In genomic region chr22:26321469-26321913, GRCh38 we compare ENCODE assay signal across 9 cellular contexts.
DNase-seq lines count a peak whose midpoint lies in the region; ATAC-seq and TF ChIP-seq lines count a peak whose summit lies in the region.
"Had no signal": no experiment of that assay in that cellular context is flagged by ENCODE, and none has a peak within 500 bp of the region (broad histone marks: within the 10 kb centered on the region; RNA-seq: fewer than 3 reads in every experiment).

No MANE protein-coding gene starts in this region.

- no peak overlapping the region for H3K4me3 Mint-ChIP-seq in chondrocyte (ENCODE audit: unreplicated experiment)

- H3K4me3 ChIP-seq in coronary artery: no peak overlapping the region
- no peak overlapping the region for H3K4me3 ChIP-seq in A673 (ENCODE audit: low read depth, low read length, poor library complexity, severe bottlenecking)

- no peaks in the 10 kb centered on the region for H3K4me1 ChIP-seq in A673 (ENCODE audit: insufficient read depth, low read length, poor library complexity, severe bottlenecking)

- no peaks in the 10 kb centered on the region for H3K9me3 ChIP-seq in A673 (ENCODE audit: low read depth, low read length, poor library complexity, severe bottlenecking)

- POLR2A ChIA-PET in A673 (lab: Charles Lee; ENCODE audit: low non-redundant PET): no interaction called here

- no peak overlapping the region for H3K27ac ChIP-seq in coronary artery
- H3K27ac ChIP-seq in A673 (ENCODE audit: low read depth, low read length, poor library complexity, severe bottlenecking): no peak overlapping the region

- no TSS peak for BruUV-seq in A673 (replicated peaks; lab: Mats Ljungman, UMichigan)

- peak; percentile 30 for TF ChIP-seq CTCF in chondrocyte (IDR thresholded peaks at IDR 0.05)
- TF ChIP-seq CTCF in coronary artery (IDR thresholded peaks at IDR 0.05): no peak
- no peak for TF ChIP-seq CTCF in A673 (conservative IDR thresholded peaks at IDR 0.05; ENCODE audit: low read depth, low read length)

- H3K4me1 Mint-ChIP-seq in chondrocyte (ENCODE audit: low read depth): peaks cover 19% of the 10 kb centered on the region

- ATAC-seq in HG03354 (IDR thresholded peaks at IDR 0.05; ENCODE audit: poor library complexity, severe bottlenecking, unreplicated experiment): no peak

- no peaks in the 10 kb centered on the region for H3K36me3 ChIP-seq in A673 (ENCODE audit: insufficient read depth, low read length, poor library complexity, severe bottlenecking)

- H3K27me3 ChIP-seq in A673 (replicated peaks; ENCODE audit: insufficient read depth, low read depth, low read length, poor library complexity): peaks cover 4% of the 10 kb centered on the region

- CTCF ChIA-PET in A673 (lab: Charles Lee): no interaction called here

- intact Hi-C loops in A673 (cut with micrococcal nuclease; ENCODE audit: unreplicated experiment): no loop called here

- H3K27ac Mint-ChIP-seq in chondrocyte (ENCODE audit: unreplicated experiment): peak overlapping the region; percentile 86

- H3K36me3 Mint-ChIP-seq in chondrocyte (ENCODE audit: low read depth): no peaks in the 10 kb centered on the region

- no peaks in the 10 kb centered on the region for H3K9me3 Mint-ChIP-seq in chondrocyte (ENCODE audit: low read depth)

- peak; percentile 82 for DNase-seq in AG08395 (ENCODE audit: low spot score)
- DNase-seq in HS-27A (ENCODE audit: low read depth): peak; percentile 53
- no peak for DNase-seq in chondrocyte (ENCODE audit: low spot score)
- DNase-seq in kidney tubule cell (ENCODE audit: low spot score): peak; percentile 39
- DNase-seq in activated CD4-positive, alpha-beta T cell treated with anti-CD3 and anti-CD28 coated beads for 4 hours: no peak
- DNase-seq in coronary artery (ENCODE audit: low spot score): no peak
- no peak for DNase-seq in A673 (ENCODE audit: low spot score)
- DNase-seq: NCI-H187 had no signal

- peaks cover 19% of the 10 kb centered on the region for H3K27me3 Mint-ChIP-seq in chondrocyte (ENCODE audit: low read depth)

Comparison
In these comparisons a context has a peak if more than half of its experiments do, and no peak if none do; other contexts are left out.
1. DNase-seq: peak in AG08395 (single experiment), HS-27A (single experiment) and kidney tubule cell (single experiment); none in chondrocyte (single experiment), activated CD4-positive, alpha-beta T cell treated with anti-CD3 and anti-CD28 coated beads for 4 hours (0 of 2), coronary artery (single experiment) and A673 (single experiment).